9 cellular contexts compared by ENCODE assay signal in the genomic region with DNA sequence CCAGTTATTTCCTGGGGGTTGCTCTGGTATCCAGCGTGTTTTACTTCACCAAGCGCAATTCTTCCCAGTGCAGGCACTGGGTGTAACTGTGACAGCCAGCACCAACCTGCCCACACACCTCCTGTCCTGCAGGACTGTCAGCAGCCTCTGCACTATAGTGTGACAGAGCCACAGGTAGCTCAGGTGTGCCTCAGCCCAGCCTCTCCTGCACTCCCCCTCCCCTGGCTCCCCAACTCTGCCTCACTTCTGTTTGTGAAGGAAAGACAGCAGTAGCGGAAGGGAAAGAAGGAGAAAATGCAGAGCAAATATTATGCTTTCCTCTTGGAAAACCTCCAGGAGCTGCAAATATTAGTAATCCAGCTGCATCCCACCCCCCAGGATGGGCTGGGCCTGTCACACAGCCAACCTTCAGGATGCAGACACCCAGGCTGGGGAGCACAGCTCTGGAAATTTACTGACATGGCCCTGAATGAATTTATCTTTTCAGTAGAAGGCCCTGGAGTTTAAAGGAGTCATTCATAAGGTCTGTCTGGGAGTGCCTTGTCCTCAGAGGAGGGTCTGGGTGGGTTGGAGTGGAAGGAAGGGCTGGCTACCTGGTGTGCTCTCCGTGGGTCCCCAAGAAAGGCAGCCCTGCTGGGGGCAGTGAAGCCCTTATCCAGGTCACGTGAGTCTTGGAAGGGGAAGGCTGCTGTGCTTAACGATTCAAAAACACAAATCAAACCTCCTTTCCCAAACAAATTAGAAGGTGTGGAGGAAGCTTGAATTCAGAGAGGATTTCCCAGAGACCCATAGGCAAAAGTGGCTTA. TPM values are rescaled to one million over a fixed set of nuclear protein-coding genes. Genes with fewer than 3 reads are reported as not detected.
DNase-seq lines count a peak whose midpoint lies in the region; ATAC-seq, FAIRE-seq and TF ChIP-seq lines count a peak whose summit lies in the region.
"Had no signal": no experiment of that assay in that cellular context is flagged by ENCODE, and none has a peak within 500 bp of the region (broad histone marks: within the 10 kb centered on the region; RNA-seq: fewer than 3 reads in every experiment).

No MANE protein-coding gene starts in this region.

- FAIRE-seq in urothelium cell line (lab: Jason Lieb, UNC): no peak
- FAIRE-seq: endometrium had no signal

- no peak for TF ChIP-seq POLR2A in esophagus squamous epithelium (IDR thresholded peaks at IDR 0.05)
- no peak for TF ChIP-seq POLR2A in GM18505 (IDR thresholded peaks at IDR 0.05; ENCODE audit: borderline replicate concordance, extremely low read depth, insufficient read depth, insufficient read length)

- H3K9me3 ChIP-seq in CD4-positive, alpha-beta memory T cell (ENCODE audit: control insufficient read depth in 1 of 2, low read length in 2 of 2): no peaks in the 10 kb centered on the region
- no peaks in the 10 kb centered on the region for H3K9me3 ChIP-seq in RWPE2 (ENCODE audit: severe bottlenecking)
- H3K9me3 ChIP-seq in esophagus squamous epithelium: no peaks in the 10 kb centered on the region

- no peaks in the 10 kb centered on the region for H3K9me3 Mint-ChIP-seq in CD4-positive, alpha-beta memory T cell
- H3K9me3 Mint-ChIP-seq in osteocyte (ENCODE audit: unreplicated experiment): no peaks in the 10 kb centered on the region

- H3K27ac Mint-ChIP-seq in CD4-positive, alpha-beta memory T cell: peak overlapping the region; percentile 57 to 78 (median 68)
- peak overlapping the region; percentile 98 for H3K27ac Mint-ChIP-seq in osteocyte (ENCODE audit: unreplicated experiment)

- peaks cover 52% of the 10 kb centered on the region for H3K4me1 ChIP-seq in CD4-positive, alpha-beta memory T cell (ENCODE audit: insufficient read depth, low read length)
- H3K4me1 ChIP-seq in RWPE2 (ENCODE audit: insufficient read depth, poor library complexity, severe bottlenecking): peaks cover 17% of the 10 kb centered on the region
- peaks cover 43 to 74% (median 54%) of the 10 kb centered on the region in 3 donors for H3K4me1 ChIP-seq in esophagus squamous epithelium

- no peaks in the 10 kb centered on the region for H3K27me3 ChIP-seq in CD4-positive, alpha-beta memory T cell (ENCODE audit: insufficient read depth, low read length)
- no peaks in the 10 kb centered on the region for H3K27me3 ChIP-seq in RWPE2 (ENCODE audit: insufficient read depth, poor library complexity, severe bottlenecking)
- no peaks in the 10 kb centered on the region for H3K27me3 ChIP-seq in esophagus squamous epithelium

- intact Hi-C loops in CD4-positive, alpha-beta memory T cell (cut with micrococcal nuclease): no loop called here
- intact Hi-C loops in esophagus squamous epithelium (cut with DNase I): no loop called here

- POLR2A ChIA-PET in CD4-positive, alpha-beta memory T cell (lab: Charles Lee; ENCODE audit: partially characterized antibody): interaction anchor here (0.5 kb wide), 1 partner anchor 25 kb away, joined by 3 read pairs; no protein-coding TSS in a partner anchor

- H3K27ac ChIP-seq in CD4-positive, alpha-beta memory T cell (ENCODE audit: low read depth, low read length): no peak overlapping the region
- H3K27ac ChIP-seq in RWPE2 (ENCODE audit: poor library complexity, severe bottlenecking) (peak overlapping the region; percentile 57), esophagus squamous epithelium (peak overlapping the region; percentile 27 to 67 (median 60))

- peaks cover 31 to 69% (median 50%) of the 10 kb centered on the region in 4 donors for H3K4me1 Mint-ChIP-seq in CD4-positive, alpha-beta memory T cell
- H3K4me1 Mint-ChIP-seq in osteocyte (ENCODE audit: unreplicated experiment): peaks cover 82% of the 10 kb centered on the region

- no peaks in the 10 kb centered on the region for H3K27me3 Mint-ChIP-seq in CD4-positive, alpha-beta memory T cell
- H3K27me3 Mint-ChIP-seq in osteocyte (ENCODE audit: unreplicated experiment): no peaks in the 10 kb centered on the region

- H3K36me3 ChIP-seq in CD4-positive, alpha-beta memory T cell (ENCODE audit: insufficient read depth, low read length): peaks cover 25% of the 10 kb centered on the region
- H3K36me3 ChIP-seq in RWPE2 (ENCODE audit: low read depth) (peaks cover 62% of the 10 kb centered on the region), esophagus squamous epithelium (peaks cover 0 to 59% (median 3%) of the 10 kb centered on the region in 3 donors)

- no peak overlapping the region for H3K4me3 ChIP-seq in CD4-positive, alpha-beta memory T cell (ENCODE audit: low read length in 2 of 2)
- no peak overlapping the region for H3K4me3 ChIP-seq in RWPE2 (ENCODE audit: severe bottlenecking)
- H3K4me3 ChIP-seq in esophagus squamous epithelium: no peak overlapping the region

- no peak for DNase-seq in CD4-positive, alpha-beta memory T cell
- no peak for DNase-seq in RWPE2 (ENCODE audit: low spot score)
- DNase-seq in esophagus squamous epithelium (lab: John Stamatoyannopoulos, UW): no peak
- no peak for DNase-seq in osteocyte (ENCODE audit: extremely low spot score, unreplicated experiment)
- DNase-seq in RPMI8226: no peak
- no peak for DNase-seq in NCI-H82 treated with DMSO at 0.1 percent for 48 hours (lab: John Stamatoyannopoulos, UW; ENCODE audit: unreplicated experiment)
- DNase-seq in urothelium cell line (ENCODE audit: low spot score): no peak

- TF ChIP-seq CTCF in RWPE2 (IDR thresholded peaks at IDR 0.05; ENCODE audit: poor library complexity, severe bottlenecking): no peak
- no peak for TF ChIP-seq CTCF in esophagus squamous epithelium (IDR thresholded peaks at IDR 0.05)
- no peak for TF ChIP-seq CTCF in osteocyte (IDR thresholded peaks at IDR 0.05)

- CTCF ChIA-PET in CD4-positive, alpha-beta memory T cell (lab: Charles Lee; ENCODE audit: partially characterized antibody): interaction anchor here (0.7 to 1.2 kb wide), 3 partner anchors 16 to 35 kb away, joined by 3 to 4 read pairs (median 3); no protein-coding TSS in a partner anchor

- no peak overlapping the region for H3K4me3 Mint-ChIP-seq in CD4-positive, alpha-beta memory T cell
- H3K4me3 Mint-ChIP-seq in osteocyte (ENCODE audit: unreplicated experiment): peak overlapping the region; percentile 30

- WGBS in esophagus squamous epithelium, 2 donors: 50 to 53% methylated on average over 6 of the region's 6 CpGs

- no peak for ATAC-seq in RWPE2 (ENCODE audit: low read depth)
- ATAC-seq in GM18505 (IDR thresholded peaks at IDR 0.05; ENCODE audit: unreplicated experiment): no peak

- peaks cover 35 to 58% of the 10 kb centered on the region in 2 donors for H3K36me3 Mint-ChIP-seq in CD4-positive, alpha-beta memory T cell
- peaks cover 9% of the 10 kb centered on the region for H3K36me3 Mint-ChIP-seq in osteocyte (ENCODE audit: unreplicated experiment)

RNA-seq across cellular contexts. Expression of a gene that starts 20.9 kb away (rescaled TPM):
- total RNA-seq in CD4-positive, alpha-beta memory T cell: 100 to 1,000 TPM; 178 to 180 TPM
- polyA plus RNA-seq in CD4-positive, alpha-beta memory T cell: 100 to 1,000 TPM; 146 to 231 TPM
- total RNA-seq in esophagus squamous epithelium: 100 to 1,000 TPM; 145 to 234 (median 177) TPM
- total RNA-seq in osteocyte: 271 and 278 TPM in 2 replicates
